In the genomic region with DNA sequence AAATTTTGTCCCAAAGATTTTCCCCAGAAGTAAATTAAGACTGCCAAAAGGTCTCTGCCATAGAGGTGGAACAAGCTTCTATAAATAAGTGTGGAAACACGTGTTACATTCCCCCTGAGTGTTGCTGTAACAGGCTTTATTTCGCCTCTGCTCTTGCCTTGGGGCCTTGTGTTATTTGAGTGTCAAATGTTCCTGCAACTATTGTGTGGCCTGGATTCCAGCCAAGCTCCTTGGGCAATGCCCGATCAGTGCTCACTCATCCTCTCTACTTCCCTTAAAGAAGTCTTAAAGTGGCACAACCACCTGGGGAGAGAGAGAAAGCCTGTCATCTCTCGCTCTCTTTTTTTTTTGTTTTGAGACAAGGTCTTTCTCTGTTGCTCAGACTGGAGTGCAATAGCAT, we compare ENCODE assay signal across 1 cellular context.
TF ChIP-seq lines count a peak whose summit lies in the region.

No MANE protein-coding gene starts in this region.

TF ChIP-seq in HEK293, 187 proteins besides CTCF, POLR2A, EP300 and RAD21 (continued from another document and continues in another):
- TF ChIP-seq, protein P1, sequence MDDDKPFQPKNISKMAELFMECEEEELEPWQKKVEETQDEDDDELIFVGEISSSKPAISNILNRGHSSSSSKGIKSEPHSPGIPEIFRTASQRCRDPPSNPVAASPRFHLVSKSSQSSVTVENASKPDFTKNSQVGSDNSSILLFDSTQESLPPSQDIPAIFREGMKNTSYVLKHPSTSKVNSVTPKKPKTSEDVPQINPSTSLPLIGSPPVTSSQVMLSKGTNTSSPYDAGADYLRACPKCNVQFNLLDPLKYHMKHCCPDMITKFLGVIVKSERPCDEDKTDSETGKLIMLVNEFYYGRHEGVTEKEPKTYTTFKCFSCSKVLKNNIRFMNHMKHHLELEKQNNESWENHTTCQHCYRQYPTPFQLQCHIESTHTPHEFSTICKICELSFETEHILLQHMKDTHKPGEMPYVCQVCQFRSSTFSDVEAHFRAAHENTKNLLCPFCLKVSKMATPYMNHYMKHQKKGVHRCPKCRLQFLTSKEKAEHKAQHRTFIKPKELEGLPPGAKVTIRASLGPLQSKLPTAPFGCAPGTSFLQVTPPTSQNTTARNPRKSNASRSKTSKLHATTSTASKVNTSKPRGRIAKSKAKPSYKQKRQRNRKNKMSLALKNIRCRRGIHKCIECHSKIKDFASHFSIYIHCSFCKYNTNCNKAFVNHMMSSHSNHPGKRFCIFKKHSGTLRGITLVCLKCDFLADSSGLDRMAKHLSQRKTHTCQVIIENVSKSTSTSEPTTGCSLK (tag by site-specific recombination; IDR thresholded peaks at IDR 0.05): no peak
- TF ChIP-seq, protein P2, sequence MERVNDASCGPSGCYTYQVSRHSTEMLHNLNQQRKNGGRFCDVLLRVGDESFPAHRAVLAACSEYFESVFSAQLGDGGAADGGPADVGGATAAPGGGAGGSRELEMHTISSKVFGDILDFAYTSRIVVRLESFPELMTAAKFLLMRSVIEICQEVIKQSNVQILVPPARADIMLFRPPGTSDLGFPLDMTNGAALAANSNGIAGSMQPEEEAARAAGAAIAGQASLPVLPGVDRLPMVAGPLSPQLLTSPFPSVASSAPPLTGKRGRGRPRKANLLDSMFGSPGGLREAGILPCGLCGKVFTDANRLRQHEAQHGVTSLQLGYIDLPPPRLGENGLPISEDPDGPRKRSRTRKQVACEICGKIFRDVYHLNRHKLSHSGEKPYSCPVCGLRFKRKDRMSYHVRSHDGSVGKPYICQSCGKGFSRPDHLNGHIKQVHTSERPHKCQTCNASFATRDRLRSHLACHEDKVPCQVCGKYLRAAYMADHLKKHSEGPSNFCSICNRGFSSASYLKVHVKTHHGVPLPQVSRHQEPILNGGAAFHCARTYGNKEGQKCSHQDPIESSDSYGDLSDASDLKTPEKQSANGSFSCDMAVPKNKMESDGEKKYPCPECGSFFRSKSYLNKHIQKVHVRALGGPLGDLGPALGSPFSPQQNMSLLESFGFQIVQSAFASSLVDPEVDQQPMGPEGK (tag by site-specific recombination; IDR thresholded peaks at IDR 0.05): no peak
- TF ChIP-seq GFI1B (tag by site-specific recombination; IDR thresholded peaks at IDR 0.05): no peak
- no peak for TF ChIP-seq ZNF157 (tag by site-specific recombination; IDR thresholded peaks at IDR 0.05)
- TF ChIP-seq, protein P3, sequence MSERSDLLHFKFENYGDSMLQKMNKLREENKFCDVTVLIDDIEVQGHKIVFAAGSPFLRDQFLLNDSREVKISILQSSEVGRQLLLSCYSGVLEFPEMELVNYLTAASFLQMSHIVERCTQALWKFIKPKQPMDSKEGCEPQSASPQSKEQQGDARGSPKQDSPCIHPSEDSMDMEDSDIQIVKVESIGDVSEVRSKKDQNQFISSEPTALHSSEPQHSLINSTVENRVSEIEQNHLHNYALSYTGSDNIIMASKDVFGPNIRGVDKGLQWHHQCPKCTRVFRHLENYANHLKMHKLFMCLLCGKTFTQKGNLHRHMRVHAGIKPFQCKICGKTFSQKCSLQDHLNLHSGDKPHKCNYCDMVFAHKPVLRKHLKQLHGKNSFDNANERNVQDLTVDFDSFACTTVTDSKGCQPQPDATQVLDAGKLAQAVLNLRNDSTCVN (tag by site-specific recombination; optimal IDR thresholded peaks at IDR 0.05): no peak
- TF ChIP-seq ZNF707 (tag by site-specific recombination; IDR thresholded peaks at IDR 0.05): no peak
- TF ChIP-seq, protein P4, sequence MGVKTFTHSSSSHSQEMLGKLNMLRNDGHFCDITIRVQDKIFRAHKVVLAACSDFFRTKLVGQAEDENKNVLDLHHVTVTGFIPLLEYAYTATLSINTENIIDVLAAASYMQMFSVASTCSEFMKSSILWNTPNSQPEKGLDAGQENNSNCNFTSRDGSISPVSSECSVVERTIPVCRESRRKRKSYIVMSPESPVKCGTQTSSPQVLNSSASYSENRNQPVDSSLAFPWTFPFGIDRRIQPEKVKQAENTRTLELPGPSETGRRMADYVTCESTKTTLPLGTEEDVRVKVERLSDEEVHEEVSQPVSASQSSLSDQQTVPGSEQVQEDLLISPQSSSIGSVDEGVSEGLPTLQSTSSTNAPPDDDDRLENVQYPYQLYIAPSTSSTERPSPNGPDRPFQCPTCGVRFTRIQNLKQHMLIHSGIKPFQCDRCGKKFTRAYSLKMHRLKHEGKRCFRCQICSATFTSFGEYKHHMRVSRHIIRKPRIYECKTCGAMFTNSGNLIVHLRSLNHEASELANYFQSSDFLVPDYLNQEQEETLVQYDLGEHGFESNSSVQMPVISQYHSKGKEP (tag by site-specific recombination; IDR thresholded peaks at IDR 0.05): peak; percentile 83
- no peak for TF ChIP-seq ZNF600 (tag by site-specific recombination; IDR thresholded peaks at IDR 0.05)
- TF ChIP-seq ZNF223 (tag by site-specific recombination; IDR thresholded peaks at IDR 0.05): no peak
- no peak for TF ChIP-seq ZNF311 (tag by site-specific recombination; IDR thresholded peaks at IDR 0.05; ENCODE audit: borderline replicate concordance)
- TF ChIP-seq, protein P5, sequence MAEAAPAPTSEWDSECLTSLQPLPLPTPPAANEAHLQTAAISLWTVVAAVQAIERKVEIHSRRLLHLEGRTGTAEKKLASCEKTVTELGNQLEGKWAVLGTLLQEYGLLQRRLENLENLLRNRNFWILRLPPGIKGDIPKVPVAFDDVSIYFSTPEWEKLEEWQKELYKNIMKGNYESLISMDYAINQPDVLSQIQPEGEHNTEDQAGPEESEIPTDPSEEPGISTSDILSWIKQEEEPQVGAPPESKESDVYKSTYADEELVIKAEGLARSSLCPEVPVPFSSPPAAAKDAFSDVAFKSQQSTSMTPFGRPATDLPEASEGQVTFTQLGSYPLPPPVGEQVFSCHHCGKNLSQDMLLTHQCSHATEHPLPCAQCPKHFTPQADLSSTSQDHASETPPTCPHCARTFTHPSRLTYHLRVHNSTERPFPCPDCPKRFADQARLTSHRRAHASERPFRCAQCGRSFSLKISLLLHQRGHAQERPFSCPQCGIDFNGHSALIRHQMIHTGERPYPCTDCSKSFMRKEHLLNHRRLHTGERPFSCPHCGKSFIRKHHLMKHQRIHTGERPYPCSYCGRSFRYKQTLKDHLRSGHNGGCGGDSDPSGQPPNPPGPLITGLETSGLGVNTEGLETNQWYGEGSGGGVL (tag by site-specific recombination; IDR thresholded peaks at IDR 0.05): no peak
- TF ChIP-seq ZNF354C (tag by site-specific recombination; IDR thresholded peaks at IDR 0.05; ENCODE audit: borderline replicate concordance, low read depth): no peak
- peak; percentile 14; the same call in 1 of the 2 replicates for TF ChIP-seq ZNF548 (tag by site-specific recombination; IDR thresholded peaks at IDR 0.05)
- no peak for TF ChIP-seq ZNF510 (tag by site-specific recombination; IDR thresholded peaks at IDR 0.05; ENCODE audit: insufficient replicate concordance)
- TF ChIP-seq ZBTB1 (tag by site-specific recombination; IDR thresholded peaks at IDR 0.05): no peak
- no peak for TF ChIP-seq ZNF341 (tag by site-specific recombination; IDR thresholded peaks at IDR 0.05; ENCODE audit: low read depth)
- no peak for TF ChIP-seq ZNF776 (tag by site-specific recombination; IDR thresholded peaks at IDR 0.05; ENCODE audit: borderline replicate concordance)
- TF ChIP-seq ZNF19 (tag by site-specific recombination; IDR thresholded peaks at IDR 0.05; ENCODE audit: low read depth): no peak
- TF ChIP-seq ZFP3 (tag by site-specific recombination; IDR thresholded peaks at IDR 0.05; ENCODE audit: low read depth): no peak
- TF ChIP-seq KLF16 (tag by site-specific recombination; IDR thresholded peaks at IDR 0.05): no peak
- no peak for TF ChIP-seq ZNF623 (tag by site-specific recombination; IDR thresholded peaks at IDR 0.05)
- no peak for TF ChIP-seq ZNF585B (tag by site-specific recombination; IDR thresholded peaks at IDR 0.05)
- TF ChIP-seq ZNF394 (tag by site-specific recombination; IDR thresholded peaks at IDR 0.05; ENCODE audit: borderline replicate concordance): no peak
- TF ChIP-seq, protein P6, sequence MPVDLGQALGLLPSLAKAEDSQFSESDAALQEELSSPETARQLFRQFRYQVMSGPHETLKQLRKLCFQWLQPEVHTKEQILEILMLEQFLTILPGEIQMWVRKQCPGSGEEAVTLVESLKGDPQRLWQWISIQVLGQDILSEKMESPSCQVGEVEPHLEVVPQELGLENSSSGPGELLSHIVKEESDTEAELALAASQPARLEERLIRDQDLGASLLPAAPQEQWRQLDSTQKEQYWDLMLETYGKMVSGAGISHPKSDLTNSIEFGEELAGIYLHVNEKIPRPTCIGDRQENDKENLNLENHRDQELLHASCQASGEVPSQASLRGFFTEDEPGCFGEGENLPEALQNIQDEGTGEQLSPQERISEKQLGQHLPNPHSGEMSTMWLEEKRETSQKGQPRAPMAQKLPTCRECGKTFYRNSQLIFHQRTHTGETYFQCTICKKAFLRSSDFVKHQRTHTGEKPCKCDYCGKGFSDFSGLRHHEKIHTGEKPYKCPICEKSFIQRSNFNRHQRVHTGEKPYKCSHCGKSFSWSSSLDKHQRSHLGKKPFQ (tag by site-specific recombination; IDR thresholded peaks at IDR 0.05): no peak
- TF ChIP-seq, protein P7, sequence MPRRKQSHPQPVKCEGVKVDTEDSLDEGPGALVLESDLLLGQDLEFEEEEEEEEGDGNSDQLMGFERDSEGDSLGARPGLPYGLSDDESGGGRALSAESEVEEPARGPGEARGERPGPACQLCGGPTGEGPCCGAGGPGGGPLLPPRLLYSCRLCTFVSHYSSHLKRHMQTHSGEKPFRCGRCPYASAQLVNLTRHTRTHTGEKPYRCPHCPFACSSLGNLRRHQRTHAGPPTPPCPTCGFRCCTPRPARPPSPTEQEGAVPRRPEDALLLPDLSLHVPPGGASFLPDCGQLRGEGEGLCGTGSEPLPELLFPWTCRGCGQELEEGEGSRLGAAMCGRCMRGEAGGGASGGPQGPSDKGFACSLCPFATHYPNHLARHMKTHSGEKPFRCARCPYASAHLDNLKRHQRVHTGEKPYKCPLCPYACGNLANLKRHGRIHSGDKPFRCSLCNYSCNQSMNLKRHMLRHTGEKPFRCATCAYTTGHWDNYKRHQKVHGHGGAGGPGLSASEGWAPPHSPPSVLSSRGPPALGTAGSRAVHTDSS (tag by site-specific recombination; IDR thresholded peaks at IDR 0.05): no peak
- TF ChIP-seq ZBTB20 (tag by site-specific recombination; IDR thresholded peaks at IDR 0.05): no peak
- no peak for TF ChIP-seq SP3 (tag by site-specific recombination; IDR thresholded peaks at IDR 0.05)
- TF ChIP-seq EGR2 (tag by site-specific recombination; IDR thresholded peaks at IDR 0.05; ENCODE audit: low read depth): no peak
- no peak for TF ChIP-seq ZNF560 (tag by site-specific recombination; IDR thresholded peaks at IDR 0.05; ENCODE audit: borderline replicate concordance)
- TF ChIP-seq PRDM1 (tag by site-specific recombination; IDR thresholded peaks at IDR 0.05): no peak
- peak; percentile 81 for TF ChIP-seq FEZF1 (tag by site-specific recombination; IDR thresholded peaks at IDR 0.05)
- no peak for TF ChIP-seq BCL11A (tag by site-specific recombination; IDR thresholded peaks at IDR 0.05; ENCODE audit: low read depth)
- TF ChIP-seq ZIC2 (tag by site-specific recombination; IDR thresholded peaks at IDR 0.05): no peak
- no peak for TF ChIP-seq ZNF558 (tag by site-specific recombination; IDR thresholded peaks at IDR 0.05)
- TF ChIP-seq ZNF10 (tag by site-specific recombination; IDR thresholded peaks at IDR 0.05): no peak
- TF ChIP-seq, protein P8, sequence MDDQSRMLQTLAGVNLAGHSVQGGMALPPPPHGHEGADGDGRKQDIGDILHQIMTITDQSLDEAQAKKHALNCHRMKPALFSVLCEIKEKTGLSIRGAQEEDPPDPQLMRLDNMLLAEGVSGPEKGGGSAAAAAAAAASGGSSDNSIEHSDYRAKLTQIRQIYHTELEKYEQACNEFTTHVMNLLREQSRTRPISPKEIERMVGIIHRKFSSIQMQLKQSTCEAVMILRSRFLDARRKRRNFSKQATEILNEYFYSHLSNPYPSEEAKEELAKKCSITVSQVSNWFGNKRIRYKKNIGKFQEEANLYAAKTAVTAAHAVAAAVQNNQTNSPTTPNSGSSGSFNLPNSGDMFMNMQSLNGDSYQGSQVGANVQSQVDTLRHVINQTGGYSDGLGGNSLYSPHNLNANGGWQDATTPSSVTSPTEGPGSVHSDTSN (CRISPR knock-in tag; IDR thresholded peaks at IDR 0.05): no peak
- no peak for TF ChIP-seq ZNF248 (tag by site-specific recombination; IDR thresholded peaks at IDR 0.05)
- TF ChIP-seq ZNF112 (tag by site-specific recombination; IDR thresholded peaks at IDR 0.05): no peak
- TF ChIP-seq ZNF501 (tag by site-specific recombination; IDR thresholded peaks at IDR 0.05): no peak
- no peak for TF ChIP-seq ZNF221 (tag by site-specific recombination; IDR thresholded peaks at IDR 0.05; ENCODE audit: borderline replicate concordance)
- TF ChIP-seq GLI2 (tag by site-specific recombination; IDR thresholded peaks at IDR 0.05; ENCODE audit: borderline replicate concordance, low read depth): no peak
- TF ChIP-seq ZBTB7A (tag by site-specific recombination; IDR thresholded peaks at IDR 0.05; ENCODE audit: low read depth): no peak
- no peak for TF ChIP-seq WT1 (tag by site-specific recombination; IDR thresholded peaks at IDR 0.05)
- peak; percentile 85 for TF ChIP-seq SCRT2 (tag by site-specific recombination; IDR thresholded peaks at IDR 0.05)
- no peak for TF ChIP-seq ZEB2 (tag by site-specific recombination; IDR thresholded peaks at IDR 0.05)
- TF ChIP-seq ZNF184 (tag by site-specific recombination; IDR thresholded peaks at IDR 0.05): 0 out of 2 replicates have a peak, but pooled peaks have one; percentile 13
- no peak for TF ChIP-seq ZNF302 (tag by site-specific recombination; IDR thresholded peaks at IDR 0.05; ENCODE audit: low read depth)
- TF ChIP-seq ZBTB17 (tag by site-specific recombination; IDR thresholded peaks at IDR 0.05): peak; percentile 65
- no peak for TF ChIP-seq ZNF114 (tag by site-specific recombination; IDR thresholded peaks at IDR 0.05)
- TF ChIP-seq ZNF132 (tag by site-specific recombination; IDR thresholded peaks at IDR 0.05; ENCODE audit: borderline replicate concordance): no peak
- TF ChIP-seq, protein P9, sequence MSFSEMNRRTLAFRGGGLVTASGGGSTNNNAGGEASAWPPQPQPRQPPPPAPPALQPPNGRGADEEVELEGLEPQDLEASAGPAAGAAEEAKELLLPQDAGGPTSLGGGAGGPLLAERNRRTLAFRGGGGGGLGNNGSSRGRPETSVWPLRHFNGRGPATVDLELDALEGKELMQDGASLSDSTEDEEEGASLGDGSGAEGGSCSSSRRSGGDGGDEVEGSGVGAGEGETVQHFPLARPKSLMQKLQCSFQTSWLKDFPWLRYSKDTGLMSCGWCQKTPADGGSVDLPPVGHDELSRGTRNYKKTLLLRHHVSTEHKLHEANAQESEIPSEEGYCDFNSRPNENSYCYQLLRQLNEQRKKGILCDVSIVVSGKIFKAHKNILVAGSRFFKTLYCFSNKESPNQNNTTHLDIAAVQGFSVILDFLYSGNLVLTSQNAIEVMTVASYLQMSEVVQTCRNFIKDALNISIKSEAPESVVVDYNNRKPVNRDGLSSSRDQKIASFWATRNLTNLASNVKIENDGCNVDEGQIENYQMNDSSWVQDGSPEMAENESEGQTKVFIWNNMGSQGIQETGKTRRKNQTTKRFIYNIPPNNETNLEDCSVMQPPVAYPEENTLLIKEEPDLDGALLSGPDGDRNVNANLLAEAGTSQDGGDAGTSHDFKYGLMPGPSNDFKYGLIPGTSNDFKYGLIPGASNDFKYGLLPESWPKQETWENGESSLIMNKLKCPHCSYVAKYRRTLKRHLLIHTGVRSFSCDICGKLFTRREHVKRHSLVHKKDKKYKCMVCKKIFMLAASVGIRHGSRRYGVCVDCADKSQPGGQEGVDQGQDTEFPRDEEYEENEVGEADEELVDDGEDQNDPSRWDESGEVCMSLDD (tag by site-specific recombination; IDR thresholded peaks at IDR 0.05): no peak
